16 cellular contexts compared by ENCODE assay signal in genomic region chr19:56153507-56153906, GRCh38. TPM values are rescaled to one million over a fixed set of nuclear protein-coding genes. Genes with fewer than 3 reads are reported as not detected.
DNase-seq lines count a peak whose midpoint lies in the region; ATAC-seq and TF ChIP-seq lines count a peak whose summit lies in the region.
"Had no signal": no experiment of that assay in that cellular context is flagged by ENCODE, and none has a peak within 500 bp of the region (broad histone marks: within the 10 kb centered on the region; RNA-seq: fewer than 3 reads in every experiment).

No MANE protein-coding gene starts in this region.

- H3K27me3 Mint-ChIP-seq in activated CD4-positive, alpha-beta T cell treated with anti-CD3 and anti-CD28 coated beads, Interleukin-2, amount 10 ng/mL, durations not matched to agents 7 days and 5 days = no peaks in the 10 kb centered on the region
- H3K27me3 Mint-ChIP-seq in activated T-helper 1 cell treated with anti-CD3 and anti-CD28 coated beads, Interleukin-12 subunit alpha, Interleukin-12 subunit beta, Interleukin-2, Interleukin-4 antibody, amounts not matched to agents 30 ng/mL and 10 ng/mL and 1 ng/mL, durations not matched to agents 14 hours and 24 hours and 36 hours (ENCODE audit: insufficient read depth) = no peaks in the 10 kb centered on the region
- no peaks in the 10 kb centered on the region for H3K27me3 Mint-ChIP-seq in progenitor cell of endocrine pancreas

- H3K9me3 ChIP-seq in iPS-15b (ENCODE audit: control insufficient read depth, insufficient read depth, low read length) (no peaks in the 10 kb centered on the region), sigmoid colon (no peaks in the 10 kb centered on the region), gastroesophageal sphincter (no peaks in the 10 kb centered on the region)
- H3K9me3 ChIP-seq: ascending aorta, left lung, tibial nerve had no signal

- peaks cover 18% of the 10 kb centered on the region for H3K4me1 ChIP-seq in iPS-15b (ENCODE audit: control insufficient read depth, insufficient read depth, low read length)
- H3K4me1 ChIP-seq in sigmoid colon = peaks cover 0 to 15% (median 7%) of the 10 kb centered on the region in 4 donors
- H3K4me1 ChIP-seq in gastroesophageal sphincter = peaks cover 0 to 29% (median 0%) of the 10 kb centered on the region in 3 donors
- H3K4me1 ChIP-seq: ascending aorta, tibial nerve had no signal

- H3K27ac ChIP-seq in sigmoid colon (peak overlapping the region in 1 of 4 donors; percentile 6), gastroesophageal sphincter (peak overlapping the region in 1 of 4 donors; percentile 29)
- H3K27ac ChIP-seq: ascending aorta, HL-60, tibial nerve had no signal

- peaks cover 3% of the 10 kb centered on the region for H3K9me3 Mint-ChIP-seq in activated CD4-positive, alpha-beta T cell treated with anti-CD3 and anti-CD28 coated beads, Interleukin-2, amount 10 ng/mL, durations not matched to agents 7 days and 5 days
- no peaks in the 10 kb centered on the region for H3K9me3 Mint-ChIP-seq in activated T-helper 1 cell treated with anti-CD3 and anti-CD28 coated beads, Interleukin-12 subunit alpha, Interleukin-12 subunit beta, Interleukin-2, Interleukin-4 antibody, amounts not matched to agents 30 ng/mL and 10 ng/mL and 1 ng/mL, durations not matched to agents 14 hours and 24 hours and 36 hours
- no peaks in the 10 kb centered on the region for H3K9me3 Mint-ChIP-seq in progenitor cell of endocrine pancreas (ENCODE audit: low read depth)

- WGBS in sigmoid colon, 2 donors = 48 to 72% methylated on average over 6 of the region's 6 CpGs
- 60 to 62% methylated on average over 5 to 6 of the region's 6 CpGs for WGBS in gastroesophageal sphincter (ENCODE audit: low coverage in 1 of 2), 2 donors

- intact Hi-C loops in activated T-helper 1 cell treated with anti-CD3 and anti-CD28 coated beads, Interleukin-12 subunit alpha, Interleukin-12 subunit beta, Interleukin-2, Interleukin-4 antibody, amounts not matched to agents 30 ng/mL and 10 ng/mL and 1 ng/mL, durations not matched to agents 14 hours and 24 hours and 36 hours (cut with micrococcal nuclease) = no loop called here
- intact Hi-C loops in posterior cingulate gyrus (cut with DNase I) = no loop called here
- intact Hi-C loops in sigmoid colon (cut with DNase I) = no loop called here

- TF ChIP-seq POLR2A in sigmoid colon (IDR thresholded peaks at IDR 0.05) (no peak), gastroesophageal sphincter (IDR thresholded peaks at IDR 0.05) (no peak)

- CTCF ChIA-PET in activated CD4-positive, alpha-beta T cell treated with anti-CD3 and anti-CD28 coated beads, Interleukin-2, amount 10 ng/mL, durations not matched to agents 7 days and 5 days (lab: Charles Lee) = no interaction called here

- no peak for ATAC-seq in gastroesophageal sphincter
- ATAC-seq: left lung had no signal

- H3K4me3 Mint-ChIP-seq in activated CD4-positive, alpha-beta T cell treated with anti-CD3 and anti-CD28 coated beads, Interleukin-2, amount 10 ng/mL, durations not matched to agents 7 days and 5 days = no peak overlapping the region
- no peak overlapping the region for H3K4me3 Mint-ChIP-seq in activated T-helper 1 cell treated with anti-CD3 and anti-CD28 coated beads, Interleukin-12 subunit alpha, Interleukin-12 subunit beta, Interleukin-2, Interleukin-4 antibody, amounts not matched to agents 30 ng/mL and 10 ng/mL and 1 ng/mL, durations not matched to agents 14 hours and 24 hours and 36 hours
- no peak overlapping the region for H3K4me3 Mint-ChIP-seq in progenitor cell of endocrine pancreas (ENCODE audit: low read depth)

- TF ChIP-seq EP300 in sigmoid colon (IDR thresholded peaks at IDR 0.05) (no peak), gastroesophageal sphincter (IDR thresholded peaks at IDR 0.05) (no peak)

- H3K4me3 ChIP-seq in iPS-15b (ENCODE audit: low read depth, low read length) = peak overlapping the region; percentile 18
- H3K4me3 ChIP-seq in sigmoid colon = no peak overlapping the region
- H3K4me3 ChIP-seq in gastroesophageal sphincter = no peak overlapping the region
- H3K4me3 ChIP-seq: ascending aorta, left lung, tibial nerve had no signal

- no peak for TF ChIP-seq CTCF in progenitor cell of endocrine pancreas (IDR thresholded peaks at IDR 0.05; ENCODE audit: unreplicated experiment)
- TF ChIP-seq CTCF in sigmoid colon (IDR thresholded peaks at IDR 0.05) = no peak
- no peak for TF ChIP-seq CTCF in gastroesophageal sphincter (IDR thresholded peaks at IDR 0.05)

- H3K9ac ChIP-seq in iPS-15b (ENCODE audit: low read depth, low read length) = peak overlapping the region; percentile 26

- peaks cover 14% of the 10 kb centered on the region for H3K4me1 Mint-ChIP-seq in activated CD4-positive, alpha-beta T cell treated with anti-CD3 and anti-CD28 coated beads, Interleukin-2, amount 10 ng/mL, durations not matched to agents 7 days and 5 days
- H3K4me1 Mint-ChIP-seq in activated T-helper 1 cell treated with anti-CD3 and anti-CD28 coated beads, Interleukin-12 subunit alpha, Interleukin-12 subunit beta, Interleukin-2, Interleukin-4 antibody, amounts not matched to agents 30 ng/mL and 10 ng/mL and 1 ng/mL, durations not matched to agents 14 hours and 24 hours and 36 hours (ENCODE audit: low read depth) = peaks cover 15% of the 10 kb centered on the region
- peaks cover 4% of the 10 kb centered on the region for H3K4me1 Mint-ChIP-seq in progenitor cell of endocrine pancreas (ENCODE audit: low read depth)

- H3K27ac Mint-ChIP-seq in activated CD4-positive, alpha-beta T cell treated with anti-CD3 and anti-CD28 coated beads, Interleukin-2, amount 10 ng/mL, durations not matched to agents 7 days and 5 days = peak overlapping the region; percentile 74
- H3K27ac Mint-ChIP-seq in activated T-helper 1 cell treated with anti-CD3 and anti-CD28 coated beads, Interleukin-12 subunit alpha, Interleukin-12 subunit beta, Interleukin-2, Interleukin-4 antibody, amounts not matched to agents 30 ng/mL and 10 ng/mL and 1 ng/mL, durations not matched to agents 14 hours and 24 hours and 36 hours = peak overlapping the region; percentile 5
- peak overlapping the region; percentile 70 for H3K27ac Mint-ChIP-seq in progenitor cell of endocrine pancreas

- peaks cover 27% of the 10 kb centered on the region for H3K36me3 Mint-ChIP-seq in activated CD4-positive, alpha-beta T cell treated with anti-CD3 and anti-CD28 coated beads, Interleukin-2, amount 10 ng/mL, durations not matched to agents 7 days and 5 days (ENCODE audit: low read depth)
- peaks cover 27% of the 10 kb centered on the region for H3K36me3 Mint-ChIP-seq in activated T-helper 1 cell treated with anti-CD3 and anti-CD28 coated beads, Interleukin-12 subunit alpha, Interleukin-12 subunit beta, Interleukin-2, Interleukin-4 antibody, amounts not matched to agents 30 ng/mL and 10 ng/mL and 1 ng/mL, durations not matched to agents 14 hours and 24 hours and 36 hours (ENCODE audit: low read depth)
- H3K36me3 Mint-ChIP-seq in progenitor cell of endocrine pancreas (ENCODE audit: insufficient read depth) = peaks cover 23% of the 10 kb centered on the region

- POLR2A ChIA-PET in activated CD4-positive, alpha-beta T cell treated with anti-CD3 and anti-CD28 coated beads, Interleukin-2, amount 10 ng/mL, durations not matched to agents 7 days and 5 days (lab: Charles Lee) = no interaction called here

- no peaks in the 10 kb centered on the region for H3K27me3 ChIP-seq in iPS-15b (ENCODE audit: control insufficient read depth, insufficient read depth, low read length)
- H3K27me3 ChIP-seq in sigmoid colon = no peaks in the 10 kb centered on the region
- H3K27me3 ChIP-seq in gastroesophageal sphincter = no peaks in the 10 kb centered on the region
- H3K27me3 ChIP-seq: ascending aorta, left lung, tibial nerve had no signal

- H3K36me3 ChIP-seq in iPS-15b (ENCODE audit: control insufficient read depth, insufficient read depth, low read length) (peaks cover 6% of the 10 kb centered on the region), sigmoid colon (peaks cover 0 to 38% (median 1%) of the 10 kb centered on the region in 4 donors), gastroesophageal sphincter (peaks cover 0 to 59% of the 10 kb centered on the region in 2 donors)

- no peak for DNase-seq in activated CD4-positive, alpha-beta T cell treated with anti-CD3 and anti-CD28 coated beads, Interleukin-2, amount 10 ng/mL, durations not matched to agents 7 days and 5 days
- no peak for DNase-seq in activated CD4-positive, alpha-beta T cell treated with anti-CD3 and anti-CD28 coated beads for 1 hour
- DNase-seq in activated T-helper 1 cell treated with anti-CD3 and anti-CD28 coated beads, Interleukin-12 subunit alpha, Interleukin-12 subunit beta, Interleukin-2, Interleukin-4 antibody, amounts not matched to agents 30 ng/mL and 10 ng/mL and 1 ng/mL, durations not matched to agents 14 hours and 24 hours and 36 hours (ENCODE audit: low spot score) = no peak
- DNase-seq in progenitor cell of endocrine pancreas (ENCODE audit: low spot score, unreplicated experiment) (no peak), posterior cingulate gyrus (no peak), sigmoid colon (no peak)
- DNase-seq: effector CD8-positive, alpha-beta T cell; left lung; NK-92 treated with Interleukin-12 subunit alpha and Interleukin-12 subunit beta, amount 100 ng/mL, for 24 hours; SHP77 had no signal

RNA-seq across cellular contexts. Expression of gene ZNF444, which starts 12.4 kb away (rescaled TPM):
- total RNA-seq in activated CD4-positive, alpha-beta T cell treated with anti-CD3 and anti-CD28 coated beads, Interleukin-2, amount 10 ng/mL, durations not matched to agents 7 days and 5 days = 10 to 100 TPM; 26.5 to 34.6 TPM
- total RNA-seq in activated T-helper 1 cell treated with anti-CD3 and anti-CD28 coated beads, Interleukin-12 subunit alpha, Interleukin-12 subunit beta, Interleukin-2, Interleukin-4 antibody, amounts not matched to agents 30 ng/mL and 10 ng/mL and 1 ng/mL, durations not matched to agents 14 hours and 24 hours and 36 hours = 33.8 and 36.5 TPM in 2 replicates
- total RNA-seq in progenitor cell of endocrine pancreas (132 and 135 TPM in 2 replicates), sigmoid colon (10 to 100 TPM; 25.3 to 57.4 (median 34.1) TPM), gastroesophageal sphincter (10 to 100 TPM; 36.2 to 57.9 (median 41.3) TPM)
- 10 to 100 TPM; 11.4 to 27.9 (median 14.3) TPM for polyA plus RNA-seq in sigmoid colon

RNA-seq across cellular contexts. Expression of gene GALP, which starts 22.3 kb away (rescaled TPM):
- total RNA-seq in activated CD4-positive, alpha-beta T cell treated with anti-CD3 and anti-CD28 coated beads, Interleukin-2, amount 10 ng/mL, durations not matched to agents 7 days and 5 days = not detected
- total RNA-seq in activated T-helper 1 cell treated with anti-CD3 and anti-CD28 coated beads, Interleukin-12 subunit alpha, Interleukin-12 subunit beta, Interleukin-2, Interleukin-4 antibody, amounts not matched to agents 30 ng/mL and 10 ng/mL and 1 ng/mL, durations not matched to agents 14 hours and 24 hours and 36 hours = not detected in 2 replicates
- total RNA-seq in progenitor cell of endocrine pancreas = not detected in 2 replicates
- not detected for total RNA-seq in sigmoid colon
- not detected for polyA plus RNA-seq in sigmoid colon
- total RNA-seq in gastroesophageal sphincter = not detected
- total RNA-seq: ascending aorta, left lung, omental fat pad, tibial nerve had no signal

RNA-seq across cellular contexts. Expression of gene ZNF787, which starts 32.4 kb away (rescaled TPM):
- 10 to 100 TPM; 34.3 to 35.4 TPM for total RNA-seq in activated CD4-positive, alpha-beta T cell treated with anti-CD3 and anti-CD28 coated beads, Interleukin-2, amount 10 ng/mL, durations not matched to agents 7 days and 5 days
- 41.8 and 42.6 TPM in 2 replicates for total RNA-seq in activated T-helper 1 cell treated with anti-CD3 and anti-CD28 coated beads, Interleukin-12 subunit alpha, Interleukin-12 subunit beta, Interleukin-2, Interleukin-4 antibody, amounts not matched to agents 30 ng/mL and 10 ng/mL and 1 ng/mL, durations not matched to agents 14 hours and 24 hours and 36 hours
- total RNA-seq in progenitor cell of endocrine pancreas (33.9 and 34.3 TPM in 2 replicates), sigmoid colon (10 to 100 TPM; 11.0 to 14.1 (median 12.1) TPM), gastroesophageal sphincter (10 to 100 TPM; 18.6 to 31.8 (median 19.7) TPM)
- 10 to 100 TPM; 25.2 to 38.3 (median 26.1) TPM for polyA plus RNA-seq in sigmoid colon

RNA-seq across cellular contexts. Expression of gene ZSCAN5B, which starts 44.1 kb away (rescaled TPM):
- total RNA-seq in activated CD4-positive, alpha-beta T cell treated with anti-CD3 and anti-CD28 coated beads, Interleukin-2, amount 10 ng/mL, durations not matched to agents 7 days and 5 days = not detected
- not detected in 2 replicates for total RNA-seq in activated T-helper 1 cell treated with anti-CD3 and anti-CD28 coated beads, Interleukin-12 subunit alpha, Interleukin-12 subunit beta, Interleukin-2, Interleukin-4 antibody, amounts not matched to agents 30 ng/mL and 10 ng/mL and 1 ng/mL, durations not matched to agents 14 hours and 24 hours and 36 hours
- total RNA-seq in progenitor cell of endocrine pancreas (not detected in 2 replicates), sigmoid colon (not detected), gastroesophageal sphincter (not detected)
- polyA plus RNA-seq in sigmoid colon = under 1 TPM in 2 of 3 donors, not detected in 1; 0.06 to 0.60 TPM
- total RNA-seq: ascending aorta, left lung, omental fat pad, tibial nerve had no signal

RNA-seq across cellular contexts. Expression of gene ZSCAN5C, which starts 48.6 kb away (rescaled TPM):
- total RNA-seq in activated CD4-positive, alpha-beta T cell treated with anti-CD3 and anti-CD28 coated beads, Interleukin-2, amount 10 ng/mL, durations not matched to agents 7 days and 5 days = not detected
- total RNA-seq in activated T-helper 1 cell treated with anti-CD3 and anti-CD28 coated beads, Interleukin-12 subunit alpha, Interleukin-12 subunit beta, Interleukin-2, Interleukin-4 antibody, amounts not matched to agents 30 ng/mL and 10 ng/mL and 1 ng/mL, durations not matched to agents 14 hours and 24 hours and 36 hours = not detected in 2 replicates
- not detected in 2 replicates for total RNA-seq in progenitor cell of endocrine pancreas
- not detected for total RNA-seq in sigmoid colon
- not detected for polyA plus RNA-seq in sigmoid colon
- not detected for total RNA-seq in gastroesophageal sphincter
- total RNA-seq: ascending aorta, left lung, omental fat pad, tibial nerve had no signal

Comparison
In these comparisons a context has a peak if more than half of its experiments do, and no peak if none do; other contexts are left out.
1. H3K27ac Mint-ChIP-seq: peak in every context shown above with its lines; median percentile 74 in activated CD4-positive, alpha-beta T cell treated with anti-CD3 and anti-CD28 coated beads, Interleukin-2, amount 10 ng/mL, durations not matched to agents 7 days and 5 days; 70 in progenitor cell of endocrine pancreas; 5 in activated T-helper 1 cell treated with anti-CD3 and anti-CD28 coated beads, Interleukin-12 subunit alpha, Interleukin-12 subunit beta, Interleukin-2, Interleukin-4 antibody, amounts not matched to agents 30 ng/mL and 10 ng/mL and 1 ng/mL, durations not matched to agents 14 hours and 24 hours and 36 hours.